In the genomic region with DNA sequence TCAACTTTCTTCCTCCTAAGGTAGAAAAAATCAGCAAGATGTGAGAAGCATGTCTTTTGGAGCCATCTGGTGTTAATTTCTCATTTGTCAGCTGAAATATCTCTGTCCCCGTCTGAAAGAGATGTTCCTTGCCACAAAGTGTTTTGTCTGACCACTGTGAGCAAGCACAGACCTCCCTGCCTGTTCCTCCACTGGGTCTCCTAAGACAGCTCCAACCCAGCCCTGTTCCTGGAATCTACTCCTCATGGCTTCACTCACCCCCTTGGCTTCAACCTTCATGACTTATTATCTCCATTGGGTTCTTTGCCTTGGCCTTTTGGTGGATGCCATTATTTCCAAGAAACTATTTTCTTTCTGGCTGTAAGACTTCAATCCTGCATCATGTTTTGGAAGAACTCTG, we compare ENCODE assay signal across 24 cellular contexts.
DNase-seq lines count a peak whose midpoint lies in the region; ATAC-seq, FAIRE-seq and TF ChIP-seq lines count a peak whose summit lies in the region.
"Had no signal": no experiment of that assay in that cellular context is flagged by ENCODE, and none has a peak within 500 bp of the region (broad histone marks: within the 10 kb centered on the region; RNA-seq: fewer than 3 reads in every experiment).

No MANE protein-coding gene starts in this region.

- WGBS in adrenal gland, 4 donors = 58 to 78% (median 70%) methylated on average over 1 of the region's 1 CpG

- no peak for DNase-seq in HCT116 (ENCODE audit: low read depth, low spot score)
- peak; percentile 2 for DNase-seq in SK-MEL-5 (ENCODE audit: low read depth, low spot score)
- DNase-seq in foreskin keratinocyte = no peak
- DNase-seq in urothelium cell line (ENCODE audit: low spot score) = no peak
- DNase-seq in adrenal gland = no peak
- no peak for DNase-seq in putamen (ENCODE audit: low spot score)
- no peak for DNase-seq in AG08396 (ENCODE audit: low spot score)
- DNase-seq: AML-193; BE2C; CD4-positive, alpha-beta T cell; CD8-positive, alpha-beta memory T cell; DMS 273 treated with DMSO at 0.1 percent for 48 hours; DMS79; EL; GDM1; H9; HFFc6 had no signal

- no peak overlapping the region for H2AFZ ChIP-seq in HCT116 (ENCODE audit: low read depth, low read length, poor library complexity, severe bottlenecking)

- H3K4me2 ChIP-seq in HCT116 (ENCODE audit: low read length) = no peak overlapping the region
- H3K4me2 ChIP-seq: BLaER1 treated with 17β-estradiol and CSF1 and Interleukin-3, amounts not matched to agents 10 nM and 100 nM had no signal

- H3K4me1 ChIP-seq in HCT116 (ENCODE audit: control insufficient read depth in 1 of 2, insufficient read depth in 2 of 2, low read length in 2 of 2) (no peaks in the 10 kb centered on the region), foreskin keratinocyte (no peaks in the 10 kb centered on the region), adrenal gland (replicated peaks in 1 of 2) (no peaks in the 10 kb centered on the region)
- H3K4me1 ChIP-seq: BE2C had no signal

- H3K4me3 ChIP-seq in HCT116 (replicated peaks in 1 of 2; ENCODE audit: low read depth in 1 of 2, low read length in 2 of 2) (no peak overlapping the region), adrenal gland (no peak overlapping the region)
- H3K4me3 ChIP-seq: BLaER1 treated with 17β-estradiol and CSF1 and Interleukin-3, amounts not matched to agents 10 nM and 100 nM; GM12878 had no signal

- no peak for TF ChIP-seq CTCF in HCT116 (IDR thresholded peaks at IDR 0.05 in 2 of 3, conservative IDR thresholded peaks at IDR 0.05 in 1 of 3; ENCODE audit: borderline replicate concordance in 1 of 3, insufficient read depth in 1 of 3, low read depth in 2 of 3, low read length in 2 of 3)
- TF ChIP-seq CTCF in foreskin keratinocyte (conservative IDR thresholded peaks at IDR 0.05) = peak; percentile 15
- TF ChIP-seq CTCF in adrenal gland (IDR thresholded peaks at IDR 0.05) = no peak

- POLR2A ChIA-PET in HCT116 (lab: Charles Lee) = no interaction called here

- no peaks in the 10 kb centered on the region for H3K9me3 ChIP-seq in HCT116 (ENCODE audit: control insufficient read depth in 1 of 2, insufficient read depth in 1 of 2, low read depth in 1 of 2, low read length in 2 of 2)
- H3K9me3 ChIP-seq in adrenal gland (replicated peaks in 1 of 3) = no peaks in the 10 kb centered on the region
- H3K9me3 ChIP-seq: BE2C; BLaER1 treated with 17β-estradiol and CSF1 and Interleukin-3, amounts not matched to agents 10 nM and 100 nM had no signal

- H3K9me2 ChIP-seq in HCT116 (ENCODE audit: insufficient read depth) = no peaks in the 10 kb centered on the region; the same call in 1 of the 2 replicates

- TF ChIP-seq RAD21 in HCT116 (IDR thresholded peaks at IDR 0.05; ENCODE audit: low read depth) = peak; percentile 22; the same call in 1 of the 2 replicates

- no peaks in the 10 kb centered on the region for H3K79me2 ChIP-seq in HCT116 (ENCODE audit: insufficient read depth, low read length)

- H3K27me3 ChIP-seq in HCT116 (ENCODE audit: insufficient read depth, low read length) = no peaks in the 10 kb centered on the region
- peaks cover 2% of the 10 kb centered on the region for H3K27me3 ChIP-seq in foreskin keratinocyte
- no peaks in the 10 kb centered on the region for H3K27me3 ChIP-seq in adrenal gland
- H3K27me3 ChIP-seq: BE2C; BLaER1 treated with 17β-estradiol and CSF1 and Interleukin-3, amounts not matched to agents 10 nM and 100 nM had no signal

- BruUV-seq in HCT116 (replicated peaks; lab: Mats Ljungman, UMichigan) = no TSS peak

- CTCF ChIA-PET in HCT116 (lab: Charles Lee) = no interaction called here

- TF ChIP-seq POLR2A in HCT116 (IDR thresholded peaks at IDR 0.05; ENCODE audit: borderline replicate concordance, extremely low read depth, insufficient read depth, insufficient read length) (no peak), adrenal gland (IDR thresholded peaks at IDR 0.05) (no peak)

- no peaks in the 10 kb centered on the region for H4K20me1 ChIP-seq in HCT116 (ENCODE audit: insufficient read depth)
- H4K20me1 ChIP-seq: BLaER1 treated with 17β-estradiol and CSF1 and Interleukin-3, amounts not matched to agents 10 nM and 100 nM had no signal

- H3K36me3 ChIP-seq in HCT116 (ENCODE audit: control insufficient read depth in 1 of 2, insufficient read depth in 2 of 2, low read length in 2 of 2) = no peaks in the 10 kb centered on the region
- no peaks in the 10 kb centered on the region for H3K36me3 ChIP-seq in adrenal gland (replicated peaks in 1 of 2)
- H3K36me3 ChIP-seq: BE2C; BLaER1 treated with 17β-estradiol and CSF1 and Interleukin-3, amounts not matched to agents 10 nM and 100 nM had no signal

- intact Hi-C loops in HCT116 (cut with micrococcal nuclease) (no loop called here), adrenal gland (cut with DNase I) (no loop called here)

- no peak overlapping the region for H3K9ac ChIP-seq in HCT116 (ENCODE audit: low read length)
- H3K9ac ChIP-seq: BLaER1 treated with 17β-estradiol and CSF1 and Interleukin-3, amounts not matched to agents 10 nM and 100 nM had no signal

- ATAC-seq in HCT116 = no peak
- no peak for ATAC-seq in foreskin keratinocyte
- ATAC-seq in GM21526 (IDR thresholded peaks at IDR 0.05; ENCODE audit: low FRiP score, unreplicated experiment) = no peak
- ATAC-seq: GM12878 had no signal

- RAD21 ChIA-PET in HCT116 (lab: Charles Lee; ENCODE audit: low non-redundant PET in 1 of 2, low total read pairs in 2 of 2, uncharacterized antibody in 2 of 2, unreplicated experiment in 2 of 2) = no interaction called here

- in situ Hi-C loops in SK-MEL-5 (cut with HindIII; ENCODE audit: low pct_unique_long_range_greater_than_20kb, low sequenced_read_pairs) = no loop called here

- FAIRE-seq in urothelium cell line (lab: Jason Lieb, UNC) = peak; percentile 9
- FAIRE-seq: A204.1, D721Med, GM12878, GM19239, H1 had no signal

- no peak overlapping the region for H3K27ac ChIP-seq in HCT116 (ENCODE audit: low read depth, low read length)
- no peak overlapping the region for H3K27ac ChIP-seq in foreskin keratinocyte
- no peak overlapping the region for H3K27ac ChIP-seq in adrenal gland
- H3K27ac ChIP-seq: BLaER1 treated with 17β-estradiol and CSF1 and Interleukin-3, amounts not matched to agents 10 nM and 100 nM had no signal

TF ChIP-seq in HCT116, 20 proteins besides CTCF, POLR2A, EP300 and RAD21:
- TF ChIP-seq SRF (IDR thresholded peaks at IDR 0.05; ENCODE audit: low read depth) (no peak), ZNF274 (IDR thresholded peaks at IDR 0.05; ENCODE audit: low read depth, low read length) (no peak), ELF1 (IDR thresholded peaks at IDR 0.05; ENCODE audit: borderline replicate concordance, low read depth) (no peak), ZFX (IDR thresholded peaks at IDR 0.05) (no peak), POLR2AphosphoS5 (IDR thresholded peaks at IDR 0.05; ENCODE audit: low read depth, low read length) (no peak), ATF3 (IDR thresholded peaks at IDR 0.05) (no peak), EZH2phosphoT487 (IDR thresholded peaks at IDR 0.05; ENCODE audit: borderline replicate concordance) (no peak), SIN3A (IDR thresholded peaks at IDR 0.05; ENCODE audit: low read depth) (no peak), TCF7L2 (IDR thresholded peaks at IDR 0.05; ENCODE audit: borderline replicate concordance, extremely low read depth, insufficient read depth, insufficient read length) (no peak)
- TF ChIP-seq, protein P1, sequence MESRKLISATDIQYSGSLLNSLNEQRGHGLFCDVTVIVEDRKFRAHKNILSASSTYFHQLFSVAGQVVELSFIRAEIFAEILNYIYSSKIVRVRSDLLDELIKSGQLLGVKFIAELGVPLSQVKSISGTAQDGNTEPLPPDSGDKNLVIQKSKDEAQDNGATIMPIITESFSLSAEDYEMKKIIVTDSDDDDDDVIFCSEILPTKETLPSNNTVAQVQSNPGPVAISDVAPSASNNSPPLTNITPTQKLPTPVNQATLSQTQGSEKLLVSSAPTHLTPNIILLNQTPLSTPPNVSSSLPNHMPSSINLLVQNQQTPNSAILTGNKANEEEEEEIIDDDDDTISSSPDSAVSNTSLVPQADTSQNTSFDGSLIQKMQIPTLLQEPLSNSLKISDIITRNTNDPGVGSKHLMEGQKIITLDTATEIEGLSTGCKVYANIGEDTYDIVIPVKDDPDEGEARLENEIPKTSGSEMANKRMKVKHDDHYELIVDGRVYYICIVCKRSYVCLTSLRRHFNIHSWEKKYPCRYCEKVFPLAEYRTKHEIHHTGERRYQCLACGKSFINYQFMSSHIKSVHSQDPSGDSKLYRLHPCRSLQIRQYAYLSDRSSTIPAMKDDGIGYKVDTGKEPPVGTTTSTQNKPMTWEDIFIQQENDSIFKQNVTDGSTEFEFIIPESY (IDR thresholded peaks at IDR 0.05; ENCODE audit: extremely low read depth, insufficient replicate concordance, low read length) = no peak
